ENCODE assay signal across 9 cellular contexts in the genomic region with DNA sequence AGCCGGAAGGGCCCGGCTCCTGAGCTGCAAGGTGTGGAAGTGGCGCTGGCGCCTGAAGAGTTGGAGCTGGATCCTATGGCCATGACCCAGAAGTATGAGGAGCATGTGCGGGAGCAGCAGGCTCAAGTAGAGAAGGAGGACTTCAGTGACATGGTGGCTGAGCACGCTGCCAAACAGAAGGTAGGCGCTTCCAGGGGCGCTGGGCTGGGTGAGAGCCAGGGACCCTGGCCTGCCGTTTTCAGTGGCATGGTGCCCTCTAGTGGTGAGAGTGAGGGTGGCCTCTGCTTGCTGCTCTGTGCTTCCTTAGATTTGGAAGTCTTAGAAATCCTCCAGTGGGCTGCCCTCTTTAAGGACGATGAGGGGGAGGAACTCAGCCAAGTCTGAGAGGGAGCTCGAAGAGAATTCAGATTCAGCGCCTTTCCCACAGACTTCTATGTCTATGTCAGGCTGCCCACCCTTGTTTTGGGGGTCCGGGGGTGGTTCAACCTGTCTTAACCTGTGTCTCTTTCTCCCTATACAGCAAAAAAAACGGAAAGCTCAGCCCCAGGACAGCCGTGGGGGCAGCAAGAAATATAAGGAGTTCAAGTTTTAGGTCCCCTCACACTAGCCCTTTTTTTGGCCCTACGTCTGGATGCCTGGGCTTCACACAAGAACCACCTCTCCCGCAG. TPM values are rescaled to one million over a fixed set of nuclear protein-coding genes. Genes with fewer than 3 reads are reported as not detected.
DNase-seq lines count a peak whose midpoint lies in the region; ATAC-seq and TF ChIP-seq lines count a peak whose summit lies in the region.
"Had no signal": no experiment of that assay in that cellular context is flagged by ENCODE, and none has a peak within 500 bp of the region (broad histone marks: within the 10 kb centered on the region; RNA-seq: fewer than 3 reads in every experiment).

No MANE protein-coding gene starts in this region.

- H3K27ac ChIP-seq in neutrophil = peak overlapping the region; percentile 99
- peak overlapping the region; percentile 89 for H3K27ac ChIP-seq in temporal lobe (ENCODE audit: low read depth, low read length)

- H3K27me3 ChIP-seq in neutrophil = no peaks in the 10 kb centered on the region

- ATAC-seq in HG02885 (IDR thresholded peaks at IDR 0.05; ENCODE audit: poor library complexity, unreplicated experiment) = no peak

- TF ChIP-seq CTCF in fibroblast of the aortic adventitia (IDR thresholded peaks at IDR 0.05; ENCODE audit: insufficient read depth, low read length) (peak; percentile 89), neutrophil (IDR thresholded peaks at IDR 0.05) (peak; percentile 90)

- DNase-seq in COLO668 (lab: John Stamatoyannopoulos, UW; ENCODE audit: unreplicated experiment) (peak; percentile 67), HuH-7.5 (ENCODE audit: low spot score) (peak; percentile 81), RPMI8226 (peak; percentile 86), fibroblast of the aortic adventitia (ENCODE audit: low read depth) (peak; percentile 73)
- DNase-seq in activated effector memory CD4-positive, alpha-beta T cell treated with Interleukin-2 at 50 U/mL for 16 hours = peak; percentile 61

- no peaks in the 10 kb centered on the region for H3K9me3 ChIP-seq in neutrophil

- peaks cover 44% of the 10 kb centered on the region for H3K36me3 ChIP-seq in neutrophil

- peaks cover 40 to 42% of the 10 kb centered on the region in 2 experiments for H3K4me1 ChIP-seq in neutrophil (ENCODE audit: control insufficient read depth in 1 of 2, insufficient read depth in 1 of 2, low read depth in 1 of 2, low read length in 1 of 2)

- no peak overlapping the region for H3K4me3 ChIP-seq in fibroblast of the aortic adventitia (ENCODE audit: low read depth, low read length)
- H3K4me3 ChIP-seq in neutrophil (ENCODE audit: low read depth in 1 of 2, low read length in 1 of 2) = peak overlapping the region in 1 of 2 experiments; percentile 78

RNA-seq across cellular contexts. Expression of gene PACS1, which starts 1.8 kb away (rescaled TPM):
- total RNA-seq in fibroblast of the aortic adventitia (ENCODE audit: low replicate concordance) (18.6 and 31.5 TPM in 2 replicates), temporal lobe (60.2 TPM)

RNA-seq across cellular contexts. Expression of gene SF3B2, which starts 16.1 kb away (rescaled TPM):
- total RNA-seq in fibroblast of the aortic adventitia (ENCODE audit: low replicate concordance) = 158 and 255 TPM in 2 replicates
- 88.5 TPM for total RNA-seq in temporal lobe

RNA-seq across cellular contexts. Expression of gene GAL3ST3, which starts 19.3 kb away (rescaled TPM):
- total RNA-seq in fibroblast of the aortic adventitia (ENCODE audit: low replicate concordance) (not detected in 2 replicates), temporal lobe (10.3 TPM)

RNA-seq across cellular contexts. Expression of gene CATSPER1, which starts 42.0 kb away (rescaled TPM):
- total RNA-seq in fibroblast of the aortic adventitia (ENCODE audit: low replicate concordance) = not detected in 2 replicates
- not detected for total RNA-seq in temporal lobe
- total RNA-seq: activated CD8-positive, alpha-beta memory T cell treated with anti-CD3 and anti-CD28 coated beads for 36 hours had no signal

RNA-seq across cellular contexts. Expression of gene CST6, which starts 56.5 kb away (rescaled TPM):
- total RNA-seq in fibroblast of the aortic adventitia (ENCODE audit: low replicate concordance) = 1.7 TPM in 1 of 2 replicates, not detected in the other
- not detected for total RNA-seq in temporal lobe
- total RNA-seq: activated CD8-positive, alpha-beta memory T cell treated with anti-CD3 and anti-CD28 coated beads for 36 hours had no signal

Comparison
In these comparisons a context has a peak if more than half of its experiments do, and no peak if none do; other contexts are left out.
1. RNA of gene GAL3ST3, which starts 19.3 kb away (total RNA-seq): 10.3 TPM in temporal lobe (single experiment); not detected in fibroblast of the aortic adventitia; every median in the first group is over 10 times any median in the second.
2. Peak in every context shown above with its lines, with median percentiles within 50 percentile points of each other: DNase-seq.